8 cellular contexts compared by ENCODE assay signal in the genomic region with DNA sequence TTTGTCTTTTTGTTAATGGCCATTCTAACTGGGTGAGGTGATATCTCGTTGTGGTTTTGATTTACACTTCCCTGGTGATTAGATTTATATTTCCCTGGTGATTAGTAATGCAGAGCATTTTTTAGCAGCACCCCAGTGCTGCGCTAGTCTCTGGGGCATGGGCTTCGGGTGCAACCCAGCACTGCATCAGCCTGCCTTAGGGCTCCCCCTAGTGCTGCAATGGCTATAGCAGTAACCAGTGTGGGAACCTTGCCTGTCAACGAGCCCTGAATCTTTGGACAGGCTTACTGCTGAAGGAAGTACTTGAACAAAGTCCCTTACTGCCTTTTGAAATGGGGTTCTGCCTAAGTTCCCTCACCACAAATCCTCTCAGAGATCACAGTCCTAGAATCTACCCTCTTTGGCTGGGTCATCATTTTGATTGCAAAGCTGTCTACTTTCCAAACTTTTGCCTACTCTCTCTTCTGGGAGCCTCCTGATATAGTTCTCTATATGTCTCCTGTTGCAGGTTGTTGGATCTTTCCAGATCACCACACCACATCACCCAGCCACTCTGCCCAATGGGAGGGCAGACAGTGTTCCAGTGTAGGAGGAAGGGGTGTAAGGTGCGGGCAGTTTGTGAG.
DNase-seq lines count a peak whose midpoint lies in the region; ATAC-seq, FAIRE-seq and TF ChIP-seq lines count a peak whose summit lies in the region.

No MANE protein-coding gene starts in this region.

- DNase-seq in NCI-H748 (lab: John Stamatoyannopoulos, UW; ENCODE audit: unreplicated experiment) (peak; percentile 27), NCI-H748 treated with DMSO at 0.1 percent for 48 hours (lab: John Stamatoyannopoulos, UW) (no peak), NB4 (ENCODE audit: low read depth) (peak; percentile 74), UCSD-AML1 (lab: John Stamatoyannopoulos, UW; ENCODE audit: unreplicated experiment) (peak; percentile 58), brain microvascular endothelial cell (peak; percentile 71), keratinocyte (ENCODE audit: low read depth, low spot score) (no peak)
- peak; percentile 74 for DNase-seq in stimulated activated CD4-positive, alpha-beta T cell treated with anti-CD3 and anti-CD28 coated beads, Interleukin-4, amount 100 ng/mL, for 1 hour

- no peaks in the 10 kb centered on the region for H3K79me2 ChIP-seq in keratinocyte (ENCODE audit: control insufficient read depth, insufficient read depth, low read length)

- H3K27ac ChIP-seq in brain microvascular endothelial cell (no peak overlapping the region), keratinocyte (ENCODE audit: control insufficient read depth, insufficient read depth, low read length) (no peak overlapping the region)

- in situ Hi-C loops in brain microvascular endothelial cell (cut with HindIII; ENCODE audit: low pct_ligation_motif_present, low sequenced_read_pairs), result no loop called here

- H3K27me3 ChIP-seq in brain microvascular endothelial cell (replicated peaks), result no peaks in the 10 kb centered on the region
- no peaks in the 10 kb centered on the region for H3K27me3 ChIP-seq in keratinocyte (ENCODE audit: control insufficient read depth, extremely low read depth, insufficient read depth, low read length)

- TF ChIP-seq POLR2A in NB4 (IDR thresholded peaks at IDR 0.05; ENCODE audit: extremely low read depth, insufficient read length), result no peak

- dilution Hi-C loops in keratinocyte (cut with MboI; ENCODE audit: extremely low pct_ligation_motif_present, low sequenced_read_pairs), result no loop called here

- no peak overlapping the region for H2AFZ ChIP-seq in keratinocyte (ENCODE audit: control insufficient read depth, low read length)

- H3K4me3 ChIP-seq in NB4 (ENCODE audit: low read depth, low read length), result no peak overlapping the region
- no peak overlapping the region for H3K4me3 ChIP-seq in brain microvascular endothelial cell (ENCODE audit: low read depth, low read length)
- no peak overlapping the region for H3K4me3 ChIP-seq in keratinocyte (ENCODE audit: control insufficient read depth in 2 of 3, extremely low read depth in 1 of 3, insufficient read depth in 2 of 3, low read depth in 1 of 3, low read length in 3 of 3)

- no peak overlapping the region for H3K9ac ChIP-seq in keratinocyte (ENCODE audit: control insufficient read depth, extremely low read depth, insufficient read depth, low read length)

- no peaks in the 10 kb centered on the region for H4K20me1 ChIP-seq in keratinocyte (ENCODE audit: control insufficient read depth, extremely low read depth, insufficient read depth, low read length)

- peak; percentile 77 for FAIRE-seq in keratinocyte (lab: Jason Lieb, UNC)

- H3K4me1 ChIP-seq in keratinocyte (ENCODE audit: control insufficient read depth, extremely low read depth, insufficient read depth, low read length), result no peaks in the 10 kb centered on the region

- peak; percentile 100 for ATAC-seq in HG02623 (IDR thresholded peaks at IDR 0.05; ENCODE audit: unreplicated experiment)

- no peaks in the 10 kb centered on the region for H3K9me1 ChIP-seq in keratinocyte (ENCODE audit: control insufficient read depth, extremely low read depth, insufficient read depth, low read length)

- H3K9me3 ChIP-seq in keratinocyte (ENCODE audit: control insufficient read depth, low read depth, low read length), result no peaks in the 10 kb centered on the region

- TF ChIP-seq CTCF in NB4 (IDR thresholded peaks at IDR 0.05; ENCODE audit: low read depth, low read length) (peak; percentile 95), brain microvascular endothelial cell (IDR thresholded peaks at IDR 0.05; ENCODE audit: low read depth, low read length, missing control alignments) (peak; percentile 95), keratinocyte (optimal IDR thresholded peaks at IDR 0.05 in 1 of 3, IDR thresholded peaks at IDR 0.05 in 1 of 3, conservative IDR thresholded peaks at IDR 0.05 in 1 of 3; ENCODE audit: extremely low read depth in 1 of 3, insufficient read depth in 2 of 3, low read length in 3 of 3) (peak; percentile 92 to 98 (median 95))

- H3K4me2 ChIP-seq in keratinocyte (ENCODE audit: control insufficient read depth, extremely low read depth, insufficient read depth, low read depth, low read length), result no peak overlapping the region

- H3K36me3 ChIP-seq in brain microvascular endothelial cell (replicated peaks) (no peaks in the 10 kb centered on the region), keratinocyte (ENCODE audit: control insufficient read depth in 2 of 2, extremely low read depth in 1 of 2, insufficient read depth in 2 of 2, low read length in 2 of 2) (no peaks in the 10 kb centered on the region)

Comparison
In these comparisons a context has a peak if more than half of its experiments do, and no peak if none do; other contexts are left out.
1. DNase-seq: peak in NCI-H748 (single experiment), NB4 (single experiment), UCSD-AML1 (single experiment), brain microvascular endothelial cell (single experiment) and stimulated activated CD4-positive, alpha-beta T cell treated with anti-CD3 and anti-CD28 coated beads, Interleukin-4, amount 100 ng/mL, for 1 hour (single experiment); none in NCI-H748 treated with DMSO at 0.1 percent for 48 hours (single experiment) and keratinocyte (single experiment).
2. Peak in every context shown above with its lines, with median percentiles within 50 percentile points of each other: CTCF ChIP-seq.